ENCODE assay signal across 8 cellular contexts in genomic region chr15:51830279-51830806, GRCh38. TPM values are rescaled to one million over a fixed set of nuclear protein-coding genes. Genes with fewer than 3 reads are reported as not detected.
A peak's percentile ranks its signal among the peaks of the same experiment; 100 is the strongest.
DNase-seq lines count a peak whose midpoint lies in the region; ATAC-seq and TF ChIP-seq lines count a peak whose summit lies in the region.

No MANE protein-coding gene starts in this region.

- H3K4me1 Mint-ChIP-seq in activated B cell treated with CpG ODN at 0.5 μM for 24 hours (peaks cover 48% of the 10 kb centered on the region), glutamatergic neuron (ENCODE audit: low read depth, unreplicated experiment) (peaks cover 5% of the 10 kb centered on the region)

- TF ChIP-seq CTCF in activated B cell treated with CpG ODN at 0.5 μM for 24 hours (IDR thresholded peaks at IDR 0.05) = no peak
- no peak for TF ChIP-seq CTCF in glutamatergic neuron (IDR thresholded peaks at IDR 0.05; ENCODE audit: partially characterized antibody, unreplicated experiment)

- H3K27ac Mint-ChIP-seq in activated B cell treated with CpG ODN at 0.5 μM for 24 hours (peak overlapping the region; percentile 87), glutamatergic neuron (ENCODE audit: unreplicated experiment) (peak overlapping the region; percentile 7)

- H3K36me3 Mint-ChIP-seq in activated B cell treated with CpG ODN at 0.5 μM for 24 hours (ENCODE audit: low read depth) (peaks cover 5% of the 10 kb centered on the region), glutamatergic neuron (ENCODE audit: unreplicated experiment) (no peaks in the 10 kb centered on the region)

- POLR2A ChIA-PET in activated B cell treated with CpG ODN at 0.5 μM for 24 hours (lab: Charles Lee) = interaction anchor here (1.0 kb wide), 1 partner anchor 99 kb away, joined by 5 read pairs; no protein-coding TSS in a partner anchor

- peak; percentile 47 for DNase-seq in ELR (ENCODE audit: low read depth)
- DNase-seq in activated B cell treated with CpG ODN at 0.5 μM for 24 hours = no peak
- no peak for DNase-seq in glutamatergic neuron
- peak; percentile 48 for DNase-seq in pons (ENCODE audit: low spot score)
- DNase-seq in NCI-H1436 (lab: John Stamatoyannopoulos, UW) = no peak
- no peak for DNase-seq in SK-N-DZ (ENCODE audit: low spot score)

- H3K9me3 Mint-ChIP-seq in activated B cell treated with CpG ODN at 0.5 μM for 24 hours = no peaks in the 10 kb centered on the region
- H3K9me3 Mint-ChIP-seq in glutamatergic neuron (ENCODE audit: unreplicated experiment) = peaks cover 2% of the 10 kb centered on the region

- no peaks in the 10 kb centered on the region for H3K27me3 Mint-ChIP-seq in activated B cell treated with CpG ODN at 0.5 μM for 24 hours
- H3K27me3 Mint-ChIP-seq in glutamatergic neuron (ENCODE audit: unreplicated experiment) = peaks cover 4% of the 10 kb centered on the region

- intact Hi-C loops in activated B cell treated with CpG ODN at 0.5 μM for 24 hours (cut with micrococcal nuclease) = loop anchor here (1.0 kb wide), 1 partner anchor 13 kb away; no protein-coding TSS in a partner anchor

- peak; percentile 10 for ATAC-seq in HG03097 (IDR thresholded peaks at IDR 0.05; ENCODE audit: low FRiP score, unreplicated experiment)
- ATAC-seq in activated B cell treated with CpG ODN at 0.5 μM for 24 hours (ENCODE audit: low read depth) = no peak
- ATAC-seq in HG03196 (IDR thresholded peaks at IDR 0.05; ENCODE audit: unreplicated experiment) = no peak

- peak overlapping the region; percentile 96 for H3K4me3 Mint-ChIP-seq in activated B cell treated with CpG ODN at 0.5 μM for 24 hours
- H3K4me3 Mint-ChIP-seq in glutamatergic neuron (ENCODE audit: unreplicated experiment) = peak overlapping the region; percentile 93

- CTCF ChIA-PET in activated B cell treated with CpG ODN at 0.5 μM for 24 hours (lab: Charles Lee) = no interaction called here

RNA-seq across cellular contexts. Expression of gene TMOD3, which starts 0.9 kb away (rescaled TPM):
- total RNA-seq in activated B cell treated with CpG ODN at 0.5 μM for 24 hours (39.0 and 47.0 TPM in 2 replicates), glutamatergic neuron (ENCODE audit: unreplicated experiment) (29.2 TPM)
- 12.3 and 12.5 TPM in 2 replicates for polyA plus RNA-seq in SK-N-DZ (2014; cell fraction: cytosol; rRNA removed)
- 3.1 and 11.6 TPM in 2 replicates for polyA plus RNA-seq in SK-N-DZ (2014; cell fraction: nucleus; rRNA removed)

Comparison
In these comparisons a context has a peak if more than half of its experiments do, and no peak if none do; other contexts are left out.
1. DNase-seq: peak in ELR (single experiment) and pons (single experiment); none in activated B cell treated with CpG ODN at 0.5 μM for 24 hours (single experiment), glutamatergic neuron (single experiment), NCI-H1436 (single experiment) and SK-N-DZ (single experiment).